14 cellular contexts compared by ENCODE assay signal in the genomic region with DNA sequence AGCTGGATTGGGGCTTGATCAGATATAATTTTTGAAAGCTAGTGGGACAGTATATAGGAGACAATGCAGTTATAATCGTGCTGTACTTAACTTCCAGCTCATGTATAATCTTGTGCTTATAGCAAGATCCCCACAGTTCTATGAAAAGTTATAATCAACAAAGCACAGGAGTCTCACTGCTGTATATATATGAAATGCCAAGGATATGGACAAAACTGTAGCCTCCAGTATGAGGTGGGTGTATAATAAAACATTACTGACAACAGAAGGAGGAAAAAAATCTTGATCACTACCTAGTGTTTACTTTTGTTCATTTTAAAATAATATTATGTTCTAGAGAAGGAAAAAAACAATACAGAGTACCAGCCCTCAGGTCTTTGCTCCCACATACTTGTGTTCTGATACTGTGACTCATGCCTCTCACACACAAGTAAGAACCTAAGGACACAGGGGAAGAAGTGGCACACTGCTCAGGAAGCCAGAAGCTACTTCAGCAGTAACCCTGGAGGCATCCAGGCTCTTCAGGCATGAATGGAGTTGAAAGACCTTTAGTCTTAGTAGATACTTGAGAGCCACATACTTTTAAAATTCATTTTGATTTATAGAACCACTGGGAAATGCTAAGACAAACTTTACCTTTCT.
DNase-seq lines count a peak whose midpoint lies in the region; ATAC-seq and TF ChIP-seq lines count a peak whose summit lies in the region.
"Had no signal": no experiment of that assay in that cellular context is flagged by ENCODE, and none has a peak within 500 bp of the region (broad histone marks: within the 10 kb centered on the region; RNA-seq: fewer than 3 reads in every experiment).

No MANE protein-coding gene starts in this region.

- H3K27me3 ChIP-seq in A673 (replicated peaks; ENCODE audit: insufficient read depth, low read depth, low read length, poor library complexity) = no peaks in the 10 kb centered on the region
- H3K27me3 ChIP-seq: pancreas had no signal

- no peak overlapping the region for H3K4me3 ChIP-seq in A673 (ENCODE audit: low read depth, low read length, poor library complexity, severe bottlenecking)
- H3K4me3 ChIP-seq: A549, pancreas had no signal

- H3K27ac ChIP-seq in A673 (ENCODE audit: low read depth, low read length, poor library complexity, severe bottlenecking) = no peak overlapping the region
- H3K27ac ChIP-seq: A549, pancreas had no signal

- DNase-seq in A673 (ENCODE audit: low spot score) (peak; percentile 14), HT1080 (ENCODE audit: low read depth) (peak; percentile 59), astrocyte of the hippocampus (ENCODE audit: low read depth, low spot score) (peak; percentile 70), iris pigment epithelial cell (ENCODE audit: low read depth) (peak; percentile 86), NAMALWA (ENCODE audit: low spot score) (no peak), GDM1 (lab: John Stamatoyannopoulos, UW) (no peak), NCI-H1092 (lab: John Stamatoyannopoulos, UW) (no peak)
- DNase-seq: aorta; foreskin melanocyte; NCI-H1694; NK-92 treated with Interleukin-12 subunit alpha and Interleukin-12 subunit beta, amount 100 ng/mL, for 24 hours; pancreas had no signal

- no TSS peak for BruUV-seq in A673 (replicated peaks; lab: Mats Ljungman, UMichigan)

- no peaks in the 10 kb centered on the region for H3K9me3 ChIP-seq in A673 (ENCODE audit: low read depth, low read length, poor library complexity, severe bottlenecking)
- H3K9me3 ChIP-seq: A549, pancreas had no signal

- intact Hi-C loops in A673 (cut with micrococcal nuclease; ENCODE audit: unreplicated experiment) = no loop called here

- peaks cover 9% of the 10 kb centered on the region for H3K4me1 ChIP-seq in A673 (ENCODE audit: insufficient read depth, low read length, poor library complexity, severe bottlenecking)
- H3K4me1 ChIP-seq: A549, pancreas had no signal

- no peak for TF ChIP-seq CTCF in A673 (conservative IDR thresholded peaks at IDR 0.05; ENCODE audit: low read depth, low read length)

- POLR2A ChIA-PET in A673 (lab: Charles Lee; ENCODE audit: low non-redundant PET) = interaction anchor here (0.6 kb wide), 1 partner anchor 637 kb away, joined by 3 read pairs; no protein-coding TSS in a partner anchor

- CTCF ChIA-PET in A673 (lab: Charles Lee) = no interaction called here

- H3K36me3 ChIP-seq in A673 (ENCODE audit: insufficient read depth, low read length, poor library complexity, severe bottlenecking) = no peaks in the 10 kb centered on the region
- H3K36me3 ChIP-seq: pancreas had no signal

- no peak for ATAC-seq in HG03439 (IDR thresholded peaks at IDR 0.05; ENCODE audit: unreplicated experiment)

Comparison
In these comparisons a context has a peak if more than half of its experiments do, and no peak if none do; other contexts are left out.
1. DNase-seq: peak in A673 (single experiment), HT1080 (single experiment), astrocyte of the hippocampus (single experiment) and iris pigment epithelial cell (single experiment); none in NAMALWA (single experiment), GDM1 (single experiment) and NCI-H1092 (single experiment).